Comparison of ENCODE assay signal across 23 cellular contexts in genomic region chr1:160405331-160405877, GRCh38. TPM values are rescaled to one million over a fixed set of nuclear protein-coding genes. Genes with fewer than 3 reads are reported as not detected.
"Had no signal": no experiment of that assay in that cellular context is flagged by ENCODE, and none has a peak within 500 bp of the region (broad histone marks: within the 10 kb centered on the region; RNA-seq: fewer than 3 reads in every experiment).

No MANE protein-coding gene starts in this region.

- ATAC-seq: activated CD4-positive, alpha-beta T cell treated with anti-CD3 and anti-CD28 coated beads for 36 hours; activated CD8-positive, alpha-beta T cell treated with anti-CD3 and anti-CD28 coated beads for 36 hours; activated T-cell treated with anti-CD3 and anti-CD28 coated beads, Interleukin-2, amount 50 U/mL, for 72 hours; gastrocnemius medialis; heart left ventricle; lower lobe of right lung; psoas muscle; sciatic nerve; stimulated activated effector memory CD8-positive, alpha-beta T cell treated with anti-CD3 and anti-CD28 coated beads, Interleukin-12 subunit alpha, Interleukin-12 subunit beta, amount 100 ng/mL, for 72 hours had no signal

- H3K27ac Mint-ChIP-seq: activated CD4-positive, alpha-beta T cell treated with anti-CD3 and anti-CD28 coated beads for 36 hours; activated CD8-positive, alpha-beta T cell treated with anti-CD3 and anti-CD28 coated beads for 36 hours; activated naive CD8-positive, alpha-beta T cell treated with anti-CD3 and anti-CD28 coated beads, Interleukin-2, amount 10 ng/mL, durations not matched to agents 7 days and 5 days; activated T-cell treated with anti-CD3 and anti-CD28 coated beads, Interleukin-2, amount 50 U/mL, for 72 hours; dendritic cell treated with granulocyte-macrophage colony-stimulating factor and Interleukin-4, amounts not matched to agents 40 ng/mL and 50 ng/mL, for 4 days; stimulated activated effector memory CD8-positive, alpha-beta T cell treated with anti-CD3 and anti-CD28 coated beads, Interleukin-12 subunit alpha, Interleukin-12 subunit beta, amount 100 ng/mL, for 72 hours; T-helper 1 cell treated with Interleukin-12 subunit alpha and Interleukin-12 subunit beta and Interleukin-4 antibody, amounts not matched to agents 30 μg/mL and 1 μg/mL, for 36 hours had no signal

- H3K36me3 ChIP-seq: gastrocnemius medialis, heart left ventricle, lower lobe of right lung had no signal

- H3K9me3 Mint-ChIP-seq: activated CD8-positive, alpha-beta T cell treated with anti-CD3 and anti-CD28 coated beads for 36 hours; activated naive CD8-positive, alpha-beta T cell treated with anti-CD3 and anti-CD28 coated beads, Interleukin-2, amount 10 ng/mL, durations not matched to agents 7 days and 5 days; activated T-cell treated with anti-CD3 and anti-CD28 coated beads, Interleukin-2, amount 50 U/mL, for 72 hours; dendritic cell treated with granulocyte-macrophage colony-stimulating factor and Interleukin-4, amounts not matched to agents 40 ng/mL and 50 ng/mL, for 4 days; naive B cell; stimulated activated effector memory CD8-positive, alpha-beta T cell treated with anti-CD3 and anti-CD28 coated beads, Interleukin-12 subunit alpha, Interleukin-12 subunit beta, amount 100 ng/mL, for 72 hours; T-helper 1 cell treated with Interleukin-12 subunit alpha and Interleukin-12 subunit beta and Interleukin-4 antibody, amounts not matched to agents 30 μg/mL and 1 μg/mL, for 36 hours had no signal

- H3K4me1 Mint-ChIP-seq: activated CD4-positive, alpha-beta T cell treated with anti-CD3 and anti-CD28 coated beads for 36 hours had no signal

- H3K4me3 ChIP-seq: gastrocnemius medialis, heart left ventricle, lower lobe of right lung, psoas muscle had no signal

- H3K27ac ChIP-seq: gastrocnemius medialis, heart left ventricle, lower lobe of right lung, psoas muscle, WERI-Rb-1 had no signal

- H3K9me3 ChIP-seq: gastrocnemius medialis, heart left ventricle, lower lobe of right lung, psoas muscle had no signal

- H3K27me3 Mint-ChIP-seq: naive B cell had no signal

- DNase-seq: activated CD4-positive, alpha-beta T cell treated with anti-CD3 and anti-CD28 coated beads for 36 hours; activated CD8-positive, alpha-beta memory T cell treated with anti-CD3 and anti-CD28 coated beads, Interleukin-2, amount 50 U/mL, for 4 hours; activated CD8-positive, alpha-beta T cell treated with anti-CD3 and anti-CD28 coated beads for 36 hours; activated gamma-delta T cell treated with Interleukin-2 at 50 U/mL for 16 hours; activated naive CD8-positive, alpha-beta T cell treated with anti-CD3 and anti-CD28 coated beads, Interleukin-2, amount 10 ng/mL, durations not matched to agents 7 days and 5 days; activated T-cell treated with anti-CD3 and anti-CD28 coated beads, Interleukin-2, amount 50 U/mL, for 72 hours; anterior cingulate cortex; effector memory CD4-positive, alpha-beta T cell; gastrocnemius medialis; heart left ventricle; left colon; lower lobe of right lung; midbrain; naive B cell; psoas muscle; stimulated activated CD4-positive, alpha-beta T cell treated with anti-CD3 and anti-CD28 coated beads, Interleukin-12 subunit alpha, Interleukin-12 subunit beta, amount 100 ng/mL, for 4 hours; stimulated activated CD4-positive, alpha-beta T cell treated with anti-CD3 and anti-CD28 coated beads, Interleukin-2, amount 100 ng/mL, for 24 hours; WERI-Rb-1 had no signal

- H3K36me3 Mint-ChIP-seq: activated naive CD8-positive, alpha-beta T cell treated with anti-CD3 and anti-CD28 coated beads, Interleukin-2, amount 10 ng/mL, durations not matched to agents 7 days and 5 days; naive B cell; stimulated activated effector memory CD8-positive, alpha-beta T cell treated with anti-CD3 and anti-CD28 coated beads, Interleukin-12 subunit alpha, Interleukin-12 subunit beta, amount 100 ng/mL, for 72 hours had no signal

- H3K4me3 Mint-ChIP-seq: activated CD4-positive, alpha-beta T cell treated with anti-CD3 and anti-CD28 coated beads for 36 hours; activated CD8-positive, alpha-beta T cell treated with anti-CD3 and anti-CD28 coated beads for 36 hours; activated naive CD8-positive, alpha-beta T cell treated with anti-CD3 and anti-CD28 coated beads, Interleukin-2, amount 10 ng/mL, durations not matched to agents 7 days and 5 days; activated T-cell treated with anti-CD3 and anti-CD28 coated beads, Interleukin-2, amount 50 U/mL, for 72 hours; dendritic cell treated with granulocyte-macrophage colony-stimulating factor and Interleukin-4, amounts not matched to agents 40 ng/mL and 50 ng/mL, for 4 days; stimulated activated effector memory CD8-positive, alpha-beta T cell treated with anti-CD3 and anti-CD28 coated beads, Interleukin-12 subunit alpha, Interleukin-12 subunit beta, amount 100 ng/mL, for 72 hours; T-helper 1 cell treated with Interleukin-12 subunit alpha and Interleukin-12 subunit beta and Interleukin-4 antibody, amounts not matched to agents 30 μg/mL and 1 μg/mL, for 36 hours had no signal

RNA-seq across cellular contexts. Expression of gene NHLH1, which starts 38.5 kb away (rescaled TPM):
- total RNA-seq: epithelial cell of proximal tubule, sciatic nerve had no signal
